15 cellular contexts compared by ENCODE assay signal in genomic region chr7:2979951-2980350, GRCh38.
DNase-seq lines count a peak whose midpoint lies in the region; ATAC-seq and TF ChIP-seq lines count a peak whose summit lies in the region.
"Had no signal": no experiment of that assay in that cellular context is flagged by ENCODE, and none has a peak within 500 bp of the region (broad histone marks: within the 10 kb centered on the region; RNA-seq: fewer than 3 reads in every experiment).

No MANE protein-coding gene starts in this region.

- H3K27me3 ChIP-seq in KMS-11 (ENCODE audit: insufficient read depth, low read depth): no peaks in the 10 kb centered on the region
- H3K27me3 ChIP-seq in neural progenitor cell: no peaks in the 10 kb centered on the region
- H3K27me3 ChIP-seq: right atrium auricular region, vagina had no signal

- peak overlapping the region; percentile 64 for H3K4me3 Mint-ChIP-seq in central memory CD8-positive, alpha-beta T cell
- no peak overlapping the region for H3K4me3 Mint-ChIP-seq in neural progenitor cell

- H4K20me1 ChIP-seq in KMS-11 (ENCODE audit: insufficient read depth) (no peaks in the 10 kb centered on the region), neural progenitor cell (ENCODE audit: low read depth) (no peaks in the 10 kb centered on the region)

- DNase-seq in central memory CD8-positive, alpha-beta T cell (ENCODE audit: low spot score in 2 of 2): no peak
- DNase-seq in posterior vena cava (ENCODE audit: low spot score) (peak; percentile 79), Right ventricle myocardium inferior (ENCODE audit: missing footprints) (no peak), neural progenitor cell (ENCODE audit: low spot score) (no peak)
- DNase-seq: NCI-H1694 treated with DMSO at 0.1 percent for 48 hours, NCI-H69, nephron progenitor cell, T-helper 9 cell had no signal

- intact Hi-C loops in posterior vena cava (cut with DNase I): loop anchor here in 1 of 2 donors (5.0 kb wide), 1 partner anchor 1692 kb away; no protein-coding TSS in a partner anchor
- intact Hi-C loops in Right ventricle myocardium inferior (cut with DNase I): no loop called here

- H3K36me3 Mint-ChIP-seq in central memory CD8-positive, alpha-beta T cell (ENCODE audit: insufficient read depth): peaks cover 23% of the 10 kb centered on the region
- H3K36me3 Mint-ChIP-seq in neural progenitor cell: no peaks in the 10 kb centered on the region

- H3K27me3 Mint-ChIP-seq in central memory CD8-positive, alpha-beta T cell: no peaks in the 10 kb centered on the region
- H3K27me3 Mint-ChIP-seq in neural progenitor cell (ENCODE audit: insufficient read depth, low read depth): peaks cover 15% of the 10 kb centered on the region

- peak overlapping the region; percentile 59; the same call in 1 of the 2 replicates for H3K4me2 ChIP-seq in KMS-11
- no peak overlapping the region for H3K4me2 ChIP-seq in neural progenitor cell

- no peak for TF ChIP-seq CTCF in KMS-11 (conservative IDR thresholded peaks at IDR 0.05; ENCODE audit: low read depth, low read length)
- no peak for TF ChIP-seq CTCF in neural progenitor cell (IDR thresholded peaks at IDR 0.05)

- no peak overlapping the region for H2AFZ ChIP-seq in KMS-11 (ENCODE audit: low read depth)
- no peak overlapping the region for H2AFZ ChIP-seq in neural progenitor cell (replicated peaks)

- no peak overlapping the region for H3K27ac ChIP-seq in KMS-11
- H3K27ac ChIP-seq in neural progenitor cell: no peak overlapping the region
- H3K27ac ChIP-seq: left lung, right atrium auricular region, RWPE1, vagina had no signal

- H3K79me2 ChIP-seq in KMS-11 (ENCODE audit: insufficient read depth, low read depth): no peaks in the 10 kb centered on the region
- no peaks in the 10 kb centered on the region for H3K79me2 ChIP-seq in neural progenitor cell (ENCODE audit: low read depth)

- no peaks in the 10 kb centered on the region for H3F3A ChIP-seq in neural progenitor cell (ENCODE audit: low read depth)

- no peaks in the 10 kb centered on the region for H3K9me3 Mint-ChIP-seq in central memory CD8-positive, alpha-beta T cell
- peaks cover 2% of the 10 kb centered on the region for H3K9me3 Mint-ChIP-seq in neural progenitor cell
- H3K9me3 Mint-ChIP-seq: nephron progenitor cell had no signal

- no peaks in the 10 kb centered on the region for H3K9me3 ChIP-seq in neural progenitor cell (ENCODE audit: low read depth)
- H3K9me3 ChIP-seq: left lung, right atrium auricular region, vagina had no signal

- H3K36me3 ChIP-seq in KMS-11 (ENCODE audit: insufficient read depth) (no peaks in the 10 kb centered on the region), neural progenitor cell (no peaks in the 10 kb centered on the region)
- H3K36me3 ChIP-seq: left lung, right atrium auricular region, vagina had no signal

- no peak for ATAC-seq in central memory CD8-positive, alpha-beta T cell (replicated peaks; ENCODE audit: extremely low read depth, poor library complexity, severe bottlenecking)
- ATAC-seq in Right ventricle myocardium inferior (no peak), GM21423 (IDR thresholded peaks at IDR 0.05; ENCODE audit: unreplicated experiment) (no peak)

- H3K9ac ChIP-seq in KMS-11 (no peak overlapping the region), neural progenitor cell (no peak overlapping the region)

- H3K4me1 Mint-ChIP-seq in central memory CD8-positive, alpha-beta T cell: peaks cover 73% of the 10 kb centered on the region
- peaks cover 11% of the 10 kb centered on the region for H3K4me1 Mint-ChIP-seq in neural progenitor cell

- H3K4me3 ChIP-seq in GM08714 (ENCODE audit: low read length): peak overlapping the region; percentile 59; the same call in 1 of the 2 replicates
- H3K4me3 ChIP-seq in KMS-11 (IDR thresholded peaks at IDR 0.05; ENCODE audit: insufficient read depth, low read depth, low read length): no peak overlapping the region
- H3K4me3 ChIP-seq in neural progenitor cell: no peak overlapping the region
- H3K4me3 ChIP-seq: right atrium auricular region, vagina had no signal

- H3K4me1 ChIP-seq in KMS-11 (ENCODE audit: low read depth, poor library complexity, severe bottlenecking) (peaks cover 25% of the 10 kb centered on the region), neural progenitor cell (peaks cover 11% of the 10 kb centered on the region)
- H3K4me1 ChIP-seq: right atrium auricular region, vagina had no signal

- peak overlapping the region; percentile 55 for H3K27ac Mint-ChIP-seq in central memory CD8-positive, alpha-beta T cell (ENCODE audit: low read depth)
- H3K27ac Mint-ChIP-seq in neural progenitor cell: no peak overlapping the region
- H3K27ac Mint-ChIP-seq: nephron progenitor cell had no signal
